In genomic region chr5:124172389-124173003, GRCh38 we compare ENCODE assay signal across 16 cellular contexts.
DNase-seq lines count a peak whose midpoint lies in the region; ATAC-seq and TF ChIP-seq lines count a peak whose summit lies in the region.
"Had no signal": no experiment of that assay in that cellular context is flagged by ENCODE, and none has a peak within 500 bp of the region (broad histone marks: within the 10 kb centered on the region; RNA-seq: fewer than 3 reads in every experiment).

No MANE protein-coding gene starts in this region.

- no peak overlapping the region for H3K18ac ChIP-seq in mesendoderm (ENCODE audit: low read length)

- peak; percentile 23 for DNase-seq in Caki2 (ENCODE audit: low read depth)
- peak; percentile 8 for DNase-seq in HCT116 (ENCODE audit: low read depth, low spot score)
- peak; percentile 25 for DNase-seq in amniotic epithelial cell (ENCODE audit: low read depth)
- DNase-seq in mesendoderm: peak; percentile 21
- DNase-seq in activated CD4-positive, CD25-positive, alpha-beta regulatory T cell treated with anti-CD3 and anti-CD28 coated beads, Interleukin-2, amount 50 U/mL, for 72 hours: no peak
- DNase-seq in UCSD-AML1 (lab: John Stamatoyannopoulos, UW; ENCODE audit: unreplicated experiment): no peak
- DNase-seq: C1 segment of cervical spinal cord; CD4-positive, alpha-beta memory T cell; COR-L47; DMS 273 treated with DMSO at 0.1 percent for 48 hours; DND-41; GDM1; GOT3 had no signal

- H4K8ac ChIP-seq in mesendoderm (ENCODE audit: low read depth, low read length): no peak overlapping the region

- POLR2A ChIA-PET in HCT116 (lab: Charles Lee): no interaction called here

- no peak overlapping the region for H3K27ac ChIP-seq in HCT116 (ENCODE audit: low read depth, low read length)
- H3K27ac ChIP-seq in mesendoderm (ENCODE audit: low read depth, low read length): no peak overlapping the region

- H3K79me2 ChIP-seq in HCT116 (ENCODE audit: insufficient read depth, low read length) (no peaks in the 10 kb centered on the region), mesendoderm (ENCODE audit: control insufficient read depth, insufficient read depth, low read length) (no peaks in the 10 kb centered on the region)

- no peaks in the 10 kb centered on the region for H4K20me1 ChIP-seq in HCT116 (ENCODE audit: insufficient read depth)

- WGBS in mesendoderm (ENCODE audit: extremely low coverage, insufficient coverage, low lambda C conversion rate): no CpG with 5 or more reads among the region's 1 CpG

- no peak overlapping the region for H2BK120ac ChIP-seq in mesendoderm (ENCODE audit: low read depth, low read length)

- H2AFZ ChIP-seq in HCT116 (ENCODE audit: low read depth, low read length, poor library complexity, severe bottlenecking): no peak overlapping the region

- no peaks in the 10 kb centered on the region for H3K27me3 ChIP-seq in HCT116 (ENCODE audit: insufficient read depth, low read length)
- no peaks in the 10 kb centered on the region for H3K27me3 ChIP-seq in mesendoderm (ENCODE audit: insufficient read depth, low read length, poor library complexity)

- no peak overlapping the region for H3K4me2 ChIP-seq in HCT116 (ENCODE audit: low read length)
- no peak overlapping the region for H3K4me2 ChIP-seq in mesendoderm (ENCODE audit: low read length)

- ATAC-seq in HCT116 (no peak), HG02571 (IDR thresholded peaks at IDR 0.05; ENCODE audit: unreplicated experiment) (no peak)
- ATAC-seq: GM12878 had no signal

- H3K79me1 ChIP-seq in mesendoderm (ENCODE audit: low read length): no peaks in the 10 kb centered on the region

- CTCF ChIA-PET in HCT116 (lab: Charles Lee): no interaction called here

- H3K56ac ChIP-seq in mesendoderm (ENCODE audit: low read length): no peak overlapping the region

- H3K9me2 ChIP-seq in HCT116 (ENCODE audit: insufficient read depth): no peaks in the 10 kb centered on the region

- H3K4me1 ChIP-seq in HCT116 (ENCODE audit: control insufficient read depth in 1 of 2, insufficient read depth in 2 of 2, low read length in 2 of 2) (no peaks in the 10 kb centered on the region), mesendoderm (ENCODE audit: control insufficient read depth, low read depth, low read length) (no peaks in the 10 kb centered on the region)
- H3K4me1 ChIP-seq: HAP-1 had no signal

- no peak overlapping the region for H2AK5ac ChIP-seq in mesendoderm (ENCODE audit: low read length)

- H3K23ac ChIP-seq in mesendoderm (ENCODE audit: low read length): no peak overlapping the region

- no peak overlapping the region for H3K4me3 ChIP-seq in HCT116 (replicated peaks in 1 of 2; ENCODE audit: low read depth in 1 of 2, low read length in 2 of 2)
- no peak overlapping the region for H3K4me3 ChIP-seq in mesendoderm (ENCODE audit: low read length)
- H3K4me3 ChIP-seq: GM12878, HAP-1 had no signal

- no peaks in the 10 kb centered on the region for H3K9me3 ChIP-seq in HCT116 (ENCODE audit: control insufficient read depth in 1 of 2, insufficient read depth in 1 of 2, low read depth in 1 of 2, low read length in 2 of 2)
- H3K9me3 ChIP-seq: HAP-1 had no signal

- no peak for TF ChIP-seq RAD21 in HCT116 (IDR thresholded peaks at IDR 0.05; ENCODE audit: low read depth)

- in situ Hi-C loops in Caki2 (cut with HindIII; ENCODE audit: low pct_unique_long_range_greater_than_20kb, low sequenced_read_pairs): no loop called here

- no peak overlapping the region for H3K9ac ChIP-seq in HCT116 (ENCODE audit: low read length)
- H3K9ac ChIP-seq in mesendoderm (ENCODE audit: low read length): no peak overlapping the region

- no peak overlapping the region for H2BK5ac ChIP-seq in mesendoderm (ENCODE audit: low read length)

- intact Hi-C loops in HCT116 (cut with micrococcal nuclease): no loop called here

- no peak for TF ChIP-seq POLR2A in HCT116 (IDR thresholded peaks at IDR 0.05; ENCODE audit: borderline replicate concordance, extremely low read depth, insufficient read depth, insufficient read length)

- no peak overlapping the region for H3K4ac ChIP-seq in mesendoderm (ENCODE audit: low read depth, low read length)

- BruUV-seq in HCT116 (replicated peaks; lab: Mats Ljungman, UMichigan): no TSS peak

- H4K5ac ChIP-seq in mesendoderm (ENCODE audit: low read length): no peak overlapping the region

- RAD21 ChIA-PET in HCT116 (lab: Charles Lee; ENCODE audit: low non-redundant PET in 1 of 2, low total read pairs in 2 of 2, uncharacterized antibody in 2 of 2, unreplicated experiment in 2 of 2): no interaction called here

- no peak for TF ChIP-seq CTCF in HCT116 (IDR thresholded peaks at IDR 0.05 in 2 of 3, conservative IDR thresholded peaks at IDR 0.05 in 1 of 3; ENCODE audit: borderline replicate concordance in 1 of 3, insufficient read depth in 1 of 3, low read depth in 2 of 3, low read length in 2 of 3)

- H2BK15ac ChIP-seq in mesendoderm (replicated peaks; ENCODE audit: low read depth): no peak overlapping the region

- H3K36me3 ChIP-seq in HCT116 (ENCODE audit: control insufficient read depth in 1 of 2, insufficient read depth in 2 of 2, low read length in 2 of 2): no peaks in the 10 kb centered on the region
- no peaks in the 10 kb centered on the region for H3K36me3 ChIP-seq in mesendoderm (ENCODE audit: control insufficient read depth, insufficient read depth, low read length)
- H3K36me3 ChIP-seq: HAP-1 had no signal

TF ChIP-seq in HCT116, 20 proteins besides CTCF, POLR2A, EP300 and RAD21:
- no peak for TF ChIP-seq EZH2 (IDR thresholded peaks at IDR 0.05)
- TF ChIP-seq ZBTB33 (IDR thresholded peaks at IDR 0.05; ENCODE audit: extremely low read depth, insufficient replicate concordance, low read length): no peak
- TF ChIP-seq CBX3 (IDR thresholded peaks at IDR 0.05; ENCODE audit: low read depth): no peak
- no peak for TF ChIP-seq JUND (IDR thresholded peaks at IDR 0.05)
- TF ChIP-seq, protein P1, sequence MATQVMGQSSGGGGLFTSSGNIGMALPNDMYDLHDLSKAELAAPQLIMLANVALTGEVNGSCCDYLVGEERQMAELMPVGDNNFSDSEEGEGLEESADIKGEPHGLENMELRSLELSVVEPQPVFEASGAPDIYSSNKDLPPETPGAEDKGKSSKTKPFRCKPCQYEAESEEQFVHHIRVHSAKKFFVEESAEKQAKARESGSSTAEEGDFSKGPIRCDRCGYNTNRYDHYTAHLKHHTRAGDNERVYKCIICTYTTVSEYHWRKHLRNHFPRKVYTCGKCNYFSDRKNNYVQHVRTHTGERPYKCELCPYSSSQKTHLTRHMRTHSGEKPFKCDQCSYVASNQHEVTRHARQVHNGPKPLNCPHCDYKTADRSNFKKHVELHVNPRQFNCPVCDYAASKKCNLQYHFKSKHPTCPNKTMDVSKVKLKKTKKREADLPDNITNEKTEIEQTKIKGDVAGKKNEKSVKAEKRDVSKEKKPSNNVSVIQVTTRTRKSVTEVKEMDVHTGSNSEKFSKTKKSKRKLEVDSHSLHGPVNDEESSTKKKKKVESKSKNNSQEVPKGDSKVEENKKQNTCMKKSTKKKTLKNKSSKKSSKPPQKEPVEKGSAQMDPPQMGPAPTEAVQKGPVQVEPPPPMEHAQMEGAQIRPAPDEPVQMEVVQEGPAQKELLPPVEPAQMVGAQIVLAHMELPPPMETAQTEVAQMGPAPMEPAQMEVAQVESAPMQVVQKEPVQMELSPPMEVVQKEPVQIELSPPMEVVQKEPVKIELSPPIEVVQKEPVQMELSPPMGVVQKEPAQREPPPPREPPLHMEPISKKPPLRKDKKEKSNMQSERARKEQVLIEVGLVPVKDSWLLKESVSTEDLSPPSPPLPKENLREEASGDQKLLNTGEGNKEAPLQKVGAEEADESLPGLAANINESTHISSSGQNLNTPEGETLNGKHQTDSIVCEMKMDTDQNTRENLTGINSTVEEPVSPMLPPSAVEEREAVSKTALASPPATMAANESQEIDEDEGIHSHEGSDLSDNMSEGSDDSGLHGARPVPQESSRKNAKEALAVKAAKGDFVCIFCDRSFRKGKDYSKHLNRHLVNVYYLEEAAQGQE (IDR thresholded peaks at IDR 0.05; ENCODE audit: low read depth): no peak
- no peak for TF ChIP-seq CEBPB (IDR thresholded peaks at IDR 0.05; ENCODE audit: low read depth)
- no peak for TF ChIP-seq SIN3A (IDR thresholded peaks at IDR 0.05; ENCODE audit: low read depth)

Comparison
In these comparisons a context has a peak if more than half of its experiments do, and no peak if none do; other contexts are left out.
1. DNase-seq: peak in Caki2 (single experiment), HCT116 (single experiment), amniotic epithelial cell (single experiment) and mesendoderm (single experiment); none in activated CD4-positive, CD25-positive, alpha-beta regulatory T cell treated with anti-CD3 and anti-CD28 coated beads, Interleukin-2, amount 50 U/mL, for 72 hours (single experiment) and UCSD-AML1 (single experiment).